9 cellular contexts compared by ENCODE assay signal in genomic region chr12:14768823-14769405, GRCh38. TPM values are rescaled to one million over a fixed set of nuclear protein-coding genes. Genes with fewer than 3 reads are reported as not detected.
A peak's percentile ranks its signal among the peaks of the same experiment; 100 is the strongest.
DNase-seq lines count a peak whose midpoint lies in the region; ATAC-seq, FAIRE-seq and TF ChIP-seq lines count a peak whose summit lies in the region.
"Had no signal": no experiment of that assay in that cellular context is flagged by ENCODE, and none has a peak within 500 bp of the region (broad histone marks: within the 10 kb centered on the region; RNA-seq: fewer than 3 reads in every experiment).

No MANE protein-coding gene starts in this region.

- CTCF ChIA-PET in activated CD4-positive, alpha-beta T cell treated with anti-CD3 and anti-CD28 coated beads, Interleukin-2, amount 10 ng/mL, durations not matched to agents 7 days and 5 days (lab: Charles Lee): interaction anchor here (0.6 to 2.1 kb wide), 14 partner anchors 8 to 1948 kb away, joined by 3 to 10 read pairs (median 4); partner anchors contain the start of genes C12orf60, RERG and WBP11

- DNase-seq in GM23338 (ENCODE audit: low spot score): peak; percentile 59
- DNase-seq in activated CD4-positive, alpha-beta T cell treated with anti-CD3 and anti-CD28 coated beads, Interleukin-2, amount 10 ng/mL, durations not matched to agents 7 days and 5 days: peak; percentile 23
- DNase-seq in epithelial cell of prostate (ENCODE audit: low read depth, low spot score): no peak
- peak in 5 of 6 donors; percentile 37 to 61 (median 42) for DNase-seq in pancreas
- DNase-seq in NCI-H2171 (lab: John Stamatoyannopoulos, UW): no peak
- DNase-seq in COLO829 (ENCODE audit: low spot score): no peak
- DNase-seq in NCI-H2029 treated with DMSO at 0.1 percent for 48 hours (lab: John Stamatoyannopoulos, UW): no peak

- peaks cover 32% of the 10 kb centered on the region for H3K27me3 Mint-ChIP-seq in GM23338 (ENCODE audit: insufficient read depth, low read depth, poor library complexity)
- no peaks in the 10 kb centered on the region for H3K27me3 Mint-ChIP-seq in activated CD4-positive, alpha-beta T cell treated with anti-CD3 and anti-CD28 coated beads, Interleukin-2, amount 10 ng/mL, durations not matched to agents 7 days and 5 days

- no peaks in the 10 kb centered on the region; the same call in 1 of the 2 replicates for H4K20me1 ChIP-seq in GM23338 (replicated peaks; ENCODE audit: insufficient read depth)

- H3K4me1 ChIP-seq in GM23338 (ENCODE audit: insufficient read depth): peaks cover 6% of the 10 kb centered on the region
- H3K4me1 ChIP-seq in pancreas: peaks cover 0 to 4% (median 3%) of the 10 kb centered on the region in 3 donors

- peaks cover 23% of the 10 kb centered on the region for H3K4me1 Mint-ChIP-seq in GM23338
- peaks cover 52% of the 10 kb centered on the region for H3K4me1 Mint-ChIP-seq in activated CD4-positive, alpha-beta T cell treated with anti-CD3 and anti-CD28 coated beads, Interleukin-2, amount 10 ng/mL, durations not matched to agents 7 days and 5 days

- POLR2A ChIA-PET in activated CD4-positive, alpha-beta T cell treated with anti-CD3 and anti-CD28 coated beads, Interleukin-2, amount 10 ng/mL, durations not matched to agents 7 days and 5 days (lab: Charles Lee): interaction anchor here (1.0 to 2.5 kb wide), 2 partner anchors 13 to 34 kb away, joined by 3 to 18 read pairs; partner anchors contain the start of genes C12orf60 and WBP11

- peak overlapping the region; percentile 72 for H3K4me2 ChIP-seq in GM23338

- H3K27me3 ChIP-seq in GM23338 (ENCODE audit: insufficient read depth): no peaks in the 10 kb centered on the region
- H3K27me3 ChIP-seq in pancreas: no peaks in the 10 kb centered on the region

- H3K36me3 ChIP-seq in GM23338 (ENCODE audit: insufficient read depth) (no peaks in the 10 kb centered on the region), pancreas (no peaks in the 10 kb centered on the region)

- H3K27ac ChIP-seq in GM23338 (ENCODE audit: low read depth): peak overlapping the region; percentile 93
- peak overlapping the region; percentile 88 for H3K27ac ChIP-seq in epithelial cell of prostate
- H3K27ac ChIP-seq in pancreas: peak overlapping the region; percentile 92 to 99 (median 94)

- no peak overlapping the region for H2AFZ ChIP-seq in GM23338

- peak overlapping the region; percentile 100 for H3K27ac Mint-ChIP-seq in GM23338
- peak overlapping the region; percentile 99 for H3K27ac Mint-ChIP-seq in activated CD4-positive, alpha-beta T cell treated with anti-CD3 and anti-CD28 coated beads, Interleukin-2, amount 10 ng/mL, durations not matched to agents 7 days and 5 days

- H3K79me2 ChIP-seq in GM23338 (replicated peaks; ENCODE audit: insufficient read depth): peaks cover 50% of the 10 kb centered on the region

- 0 out of 2 replicates have a peak, but pooled peaks cover 5% of the 10 kb centered on the region for H3F3A ChIP-seq in GM23338 (replicated peaks; ENCODE audit: low read depth)

- H3K4me3 Mint-ChIP-seq in GM23338: peak overlapping the region; percentile 98
- H3K4me3 Mint-ChIP-seq in activated CD4-positive, alpha-beta T cell treated with anti-CD3 and anti-CD28 coated beads, Interleukin-2, amount 10 ng/mL, durations not matched to agents 7 days and 5 days: peak overlapping the region; percentile 96

- peaks cover 54% of the 10 kb centered on the region for H3K36me3 Mint-ChIP-seq in GM23338 (ENCODE audit: low read depth)
- peaks cover 60% of the 10 kb centered on the region for H3K36me3 Mint-ChIP-seq in activated CD4-positive, alpha-beta T cell treated with anti-CD3 and anti-CD28 coated beads, Interleukin-2, amount 10 ng/mL, durations not matched to agents 7 days and 5 days (ENCODE audit: low read depth)

- H3K9me3 Mint-ChIP-seq in GM23338: peaks cover 32% of the 10 kb centered on the region
- peaks cover 14% of the 10 kb centered on the region for H3K9me3 Mint-ChIP-seq in activated CD4-positive, alpha-beta T cell treated with anti-CD3 and anti-CD28 coated beads, Interleukin-2, amount 10 ng/mL, durations not matched to agents 7 days and 5 days

- no peaks in the 10 kb centered on the region for H3K9me2 ChIP-seq in GM23338 (ENCODE audit: insufficient read depth)

- H3K9me3 ChIP-seq in pancreas: no peaks in the 10 kb centered on the region

- intact Hi-C loops in pancreas (cut with DNase I): no loop called here

- no peak for FAIRE-seq in pancreas (lab: Jason Lieb, UNC)

- H3K4me3 ChIP-seq in GM23338 (peak overlapping the region; percentile 82), pancreas (peak overlapping the region; percentile 64 to 85 (median 70))

- no peak for TF ChIP-seq CTCF in GM23338 (conservative IDR thresholded peaks at IDR 0.05; ENCODE audit: low read depth in 2 of 2)
- no peak for TF ChIP-seq CTCF in pancreas (IDR thresholded peaks at IDR 0.05)

- WGBS in pancreas, 2 donors: 14% methylated on average over 12 to 16 of the region's 16 CpGs

- ATAC-seq in GM23338 (peak; percentile 0; the same call in 1 of the 3 replicates), pancreas (peak; percentile 2 to 13 (median 6)), HG02763 (IDR thresholded peaks at IDR 0.05; ENCODE audit: unreplicated experiment) (no peak)

TF ChIP-seq in GM23338, 12 proteins besides CTCF, POLR2A, EP300 and RAD21 (continues in another document):
- TF ChIP-seq ZNF114 (CRISPR knock-in tag; IDR thresholded peaks at IDR 0.05) (no peak), CREB1 (CRISPR knock-in tag; IDR thresholded peaks at IDR 0.05; ENCODE audit: low read depth) (no peak), STAT1 (IDR thresholded peaks at IDR 0.05; ENCODE audit: unreplicated experiment) (no peak), NANOG (IDR thresholded peaks at IDR 0.05; ENCODE audit: borderline replicate concordance) (no peak), JUNB (IDR thresholded peaks at IDR 0.05; ENCODE audit: unreplicated experiment) (no peak), POLR2AphosphoS5 (IDR thresholded peaks at IDR 0.05; ENCODE audit: low read depth) (no peak; the same call in 1 of the 2 replicates), EZH2 (IDR thresholded peaks at IDR 0.05; ENCODE audit: low read depth, unreplicated experiment) (no peak), REST (IDR thresholded peaks at IDR 0.05; ENCODE audit: unreplicated experiment) (no peak), ZNF331 (CRISPR knock-in tag; IDR thresholded peaks at IDR 0.05; ENCODE audit: low read depth) (no peak)

RNA-seq across cellular contexts. Expression of gene WBP11, which starts 34.4 kb away (rescaled TPM):
- 33.8 and 57.1 TPM in 2 replicates for total RNA-seq in GM23338 (2014; rRNA removed; shearing (Covaris generic))
- polyA plus RNA-seq in GM23338 (2016; fragmentation: Nextera tagmentation; extraction: Ambion mirVana) (138 and 148 TPM in 2 replicates), pancreas (10 to 100 TPM in 1 of 2 donors, 1 to 10 TPM in 1; 7.9 to 14.6 TPM)
- 10 to 100 TPM; 83.9 to 95.7 TPM for total RNA-seq in activated CD4-positive, alpha-beta T cell treated with anti-CD3 and anti-CD28 coated beads, Interleukin-2, amount 10 ng/mL, durations not matched to agents 7 days and 5 days
- total RNA-seq in pancreas: 10 to 100 TPM; 12.5 to 28.5 (median 23.2) TPM

RNA-seq across cellular contexts. Expression of gene C12orf60, which starts 34.6 kb away (rescaled TPM):
- total RNA-seq in GM23338 (2014; rRNA removed; shearing (Covaris generic)): 1.7 and 1.9 TPM in 2 replicates
- polyA plus RNA-seq in GM23338 (2016; fragmentation: Nextera tagmentation; extraction: Ambion mirVana) (1.3 and 2.3 TPM in 2 replicates), pancreas (under 1 TPM; 0.72 to 0.89 TPM)
- total RNA-seq in activated CD4-positive, alpha-beta T cell treated with anti-CD3 and anti-CD28 coated beads, Interleukin-2, amount 10 ng/mL, durations not matched to agents 7 days and 5 days: 1 to 10 TPM in 1 of 2 experiments, under 1 TPM in 1; 1.00 to 1.3 TPM
- total RNA-seq in pancreas: 1 to 10 TPM in 1 of 6 donors, under 1 TPM in 5; 0.28 to 1.0 (median 0.54) TPM

RNA-seq across cellular contexts. Expression of gene SMCO3, which starts 45.1 kb away (rescaled TPM):
- not detected in 2 replicates for total RNA-seq in GM23338 (2014; rRNA removed; shearing (Covaris generic))
- polyA plus RNA-seq in GM23338 (2016; fragmentation: Nextera tagmentation; extraction: Ambion mirVana): 0.13 TPM in 1 of 2 replicates, not detected in the other
- not detected for total RNA-seq in activated CD4-positive, alpha-beta T cell treated with anti-CD3 and anti-CD28 coated beads, Interleukin-2, amount 10 ng/mL, durations not matched to agents 7 days and 5 days
- total RNA-seq in pancreas: under 1 TPM in 3 of 6 donors, not detected in 3; 0.12 to 0.19 (median 0.15) TPM
- under 1 TPM; 0.21 to 0.30 TPM for polyA plus RNA-seq in pancreas
- total RNA-seq: activated CD8-positive, alpha-beta memory T cell treated with anti-CD3 and anti-CD28 coated beads for 36 hours had no signal

Comparison
In these comparisons a context has a peak if more than half of its experiments do, and no peak if none do; other contexts are left out.
1. DNase-seq: peak in GM23338 (single experiment), activated CD4-positive, alpha-beta T cell treated with anti-CD3 and anti-CD28 coated beads, Interleukin-2, amount 10 ng/mL, durations not matched to agents 7 days and 5 days (single experiment) and pancreas (5 of 6); none in epithelial cell of prostate (single experiment), NCI-H2171 (single experiment), COLO829 (single experiment) and NCI-H2029 treated with DMSO at 0.1 percent for 48 hours (single experiment).
2. Peak in every context shown above with its lines, with median percentiles within 50 percentile points of each other: H3K27ac ChIP-seq.